ENCODE assay signal across 12 cellular contexts in the genomic region with DNA sequence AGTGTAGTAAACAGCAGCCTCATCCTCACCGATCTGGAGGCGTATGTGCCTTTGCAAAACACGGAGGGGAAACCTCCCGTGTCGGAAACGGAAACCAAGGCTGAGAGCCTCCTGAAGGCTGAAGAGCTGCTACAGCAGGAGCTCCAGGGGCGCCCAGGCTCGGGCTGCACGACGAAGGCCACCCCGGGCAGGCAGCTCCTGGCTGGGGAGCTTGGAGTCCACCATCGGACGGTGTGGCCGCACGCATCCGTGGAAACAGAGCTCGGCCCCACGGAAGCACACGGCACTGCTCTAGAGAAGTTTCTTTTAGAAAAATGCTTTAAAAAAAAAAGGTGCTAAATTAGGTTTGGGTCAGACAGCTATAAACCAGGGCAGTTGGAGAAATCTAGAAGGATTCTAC.
DNase-seq lines count a peak whose midpoint lies in the region; ATAC-seq and TF ChIP-seq lines count a peak whose summit lies in the region.
"Had no signal": no experiment of that assay in that cellular context is flagged by ENCODE, and none has a peak within 500 bp of the region (broad histone marks: within the 10 kb centered on the region; RNA-seq: fewer than 3 reads in every experiment).

No MANE protein-coding gene starts in this region.

- H3K9me3 Mint-ChIP-seq in Caco-2 (ENCODE audit: unreplicated experiment) (no peaks in the 10 kb centered on the region), neural progenitor cell (no peaks in the 10 kb centered on the region)
- no peaks in the 10 kb centered on the region for H3K9me3 Mint-ChIP-seq in activated T-helper 17 cell treated with anti-CD3 and anti-CD28 coated beads, Interleukin-2, amount 50 U/mL, for 72 hours

- no peaks in the 10 kb centered on the region for H3K4me1 Mint-ChIP-seq in Caco-2 (ENCODE audit: low read depth, unreplicated experiment)
- H3K4me1 Mint-ChIP-seq in activated T-helper 17 cell treated with anti-CD3 and anti-CD28 coated beads, Interleukin-2, amount 50 U/mL, for 72 hours: no peaks in the 10 kb centered on the region
- H3K4me1 Mint-ChIP-seq in neural progenitor cell: peaks cover 38% of the 10 kb centered on the region

- no TSS peak for BruUV-seq in Caco-2 (replicated peaks; lab: Mats Ljungman, UMichigan)

- CTCF ChIA-PET in Caco-2 (lab: Charles Lee): no interaction called here

- no peak overlapping the region for H3K9ac ChIP-seq in neural progenitor cell

- peaks cover 37% of the 10 kb centered on the region for H3K36me3 Mint-ChIP-seq in Caco-2 (ENCODE audit: insufficient read depth, unreplicated experiment)
- H3K36me3 Mint-ChIP-seq in activated T-helper 17 cell treated with anti-CD3 and anti-CD28 coated beads, Interleukin-2, amount 50 U/mL, for 72 hours (ENCODE audit: low read depth): peaks cover 6% of the 10 kb centered on the region
- peaks cover 15% of the 10 kb centered on the region for H3K36me3 Mint-ChIP-seq in neural progenitor cell

- peaks cover 0 to 73% (median 43%) of the 10 kb centered on the region in 9 donors for H3K36me3 ChIP-seq in heart right ventricle
- H3K36me3 ChIP-seq in Caco-2 (ENCODE audit: control insufficient read depth, insufficient read depth, low read length): peaks cover 4% of the 10 kb centered on the region
- H3K36me3 ChIP-seq in neural progenitor cell: no peaks in the 10 kb centered on the region

- DNase-seq in Right ventricle myocardium inferior (ENCODE audit: missing footprints) (peak; percentile 3), heart right ventricle (no peak), Caco-2 (no peak), neural progenitor cell (ENCODE audit: low spot score) (no peak), erythroblast (lab: John Stamatoyannopoulos, UW) (no peak), NCI-H2227 (lab: John Stamatoyannopoulos, UW; ENCODE audit: unreplicated experiment) (no peak)
- DNase-seq: NCI-H187 treated with DMSO at 0.1 percent for 48 hours, NCI-H510A, SIG-M5 had no signal

- intact Hi-C loops in Right ventricle myocardium inferior (cut with DNase I): loop anchor here (5.0 kb wide), 1 partner anchor 47 kb away; no protein-coding TSS in a partner anchor
- intact Hi-C loops in heart right ventricle (cut with DNase I): no loop called here
- intact Hi-C loops in Caco-2 (cut with micrococcal nuclease; ENCODE audit: unreplicated experiment): no loop called here

- H3K27me3 Mint-ChIP-seq in Caco-2 (ENCODE audit: insufficient read depth, unreplicated experiment): no peaks in the 10 kb centered on the region
- no peaks in the 10 kb centered on the region for H3K27me3 Mint-ChIP-seq in activated T-helper 17 cell treated with anti-CD3 and anti-CD28 coated beads, Interleukin-2, amount 50 U/mL, for 72 hours
- peaks cover 2% of the 10 kb centered on the region for H3K27me3 Mint-ChIP-seq in neural progenitor cell (ENCODE audit: insufficient read depth, low read depth)

- no peak overlapping the region for H3K4me3 Mint-ChIP-seq in Caco-2 (ENCODE audit: unreplicated experiment)
- no peak overlapping the region for H3K4me3 Mint-ChIP-seq in activated T-helper 17 cell treated with anti-CD3 and anti-CD28 coated beads, Interleukin-2, amount 50 U/mL, for 72 hours
- no peak overlapping the region for H3K4me3 Mint-ChIP-seq in neural progenitor cell

- H3F3A ChIP-seq in neural progenitor cell (ENCODE audit: low read depth): peaks cover 32% of the 10 kb centered on the region

- no peak for ATAC-seq in Right ventricle myocardium inferior
- no peak for ATAC-seq in heart right ventricle
- no peak for ATAC-seq in activated T-helper 17 cell treated with anti-CD3 and anti-CD28 coated beads, Interleukin-2, amount 50 U/mL, for 72 hours (replicated peaks)
- ATAC-seq in GM21576 (IDR thresholded peaks at IDR 0.05; ENCODE audit: unreplicated experiment): no peak

- H3K4me1 ChIP-seq in heart right ventricle: peaks cover 0 to 11% (median 3%) of the 10 kb centered on the region in 9 donors
- peaks cover 7% of the 10 kb centered on the region for H3K4me1 ChIP-seq in Caco-2
- peaks cover 18% of the 10 kb centered on the region for H3K4me1 ChIP-seq in neural progenitor cell
- H3K4me1 ChIP-seq: Peyer's patch had no signal

- TF ChIP-seq CTCF in heart right ventricle (IDR thresholded peaks at IDR 0.05) (no peak), Caco-2 (IDR thresholded peaks at IDR 0.05; ENCODE audit: insufficient read depth in 1 of 2, low read depth in 1 of 2, low read length in 1 of 2, severe bottlenecking in 1 of 2, unreplicated experiment in 1 of 2) (no peak), neural progenitor cell (IDR thresholded peaks at IDR 0.05) (no peak)

- no peak overlapping the region for H3K4me2 ChIP-seq in neural progenitor cell

- H3K9me3 ChIP-seq in heart right ventricle: no peaks in the 10 kb centered on the region
- no peaks in the 10 kb centered on the region for H3K9me3 ChIP-seq in Caco-2
- no peaks in the 10 kb centered on the region for H3K9me3 ChIP-seq in neural progenitor cell (ENCODE audit: low read depth)
- H3K9me3 ChIP-seq: Peyer's patch had no signal

- H3K4me3 ChIP-seq in heart right ventricle (no peak overlapping the region), Caco-2 (ENCODE audit: low read depth, low read length) (no peak overlapping the region), neural progenitor cell (no peak overlapping the region)
- H3K4me3 ChIP-seq: Peyer's patch had no signal

- H3K27ac ChIP-seq in heart right ventricle (no peak overlapping the region), neural progenitor cell (no peak overlapping the region)
- H3K27ac ChIP-seq: Peyer's patch had no signal

- H3K27me3 ChIP-seq in heart right ventricle (no peaks in the 10 kb centered on the region), Caco-2 (replicated peaks; ENCODE audit: control insufficient read depth, insufficient read depth, low read length) (no peaks in the 10 kb centered on the region), neural progenitor cell (no peaks in the 10 kb centered on the region)
- H3K27me3 ChIP-seq: Peyer's patch had no signal

- WGBS in heart right ventricle, 2 donors: 90 to 92% methylated on average over 19 of the region's 19 CpGs

- H4K20me1 ChIP-seq in neural progenitor cell (ENCODE audit: low read depth): peaks cover 55% of the 10 kb centered on the region

- peaks cover 30% of the 10 kb centered on the region for H3K79me2 ChIP-seq in neural progenitor cell (ENCODE audit: low read depth)

- TF ChIP-seq POLR2A in erythroblast (IDR thresholded peaks at IDR 0.05; ENCODE audit: low read length): no peak

- peak overlapping the region; percentile 68 for H3K27ac Mint-ChIP-seq in Caco-2 (ENCODE audit: unreplicated experiment)
- peak overlapping the region; percentile 62 for H3K27ac Mint-ChIP-seq in activated T-helper 17 cell treated with anti-CD3 and anti-CD28 coated beads, Interleukin-2, amount 50 U/mL, for 72 hours
- H3K27ac Mint-ChIP-seq in neural progenitor cell: peak overlapping the region; percentile 66

- H2AFZ ChIP-seq in neural progenitor cell (replicated peaks): no peak overlapping the region

- POLR2A ChIA-PET in Caco-2 (lab: Charles Lee): no interaction called here
